ENCODE assay signal across 7 cellular contexts in the genomic region with DNA sequence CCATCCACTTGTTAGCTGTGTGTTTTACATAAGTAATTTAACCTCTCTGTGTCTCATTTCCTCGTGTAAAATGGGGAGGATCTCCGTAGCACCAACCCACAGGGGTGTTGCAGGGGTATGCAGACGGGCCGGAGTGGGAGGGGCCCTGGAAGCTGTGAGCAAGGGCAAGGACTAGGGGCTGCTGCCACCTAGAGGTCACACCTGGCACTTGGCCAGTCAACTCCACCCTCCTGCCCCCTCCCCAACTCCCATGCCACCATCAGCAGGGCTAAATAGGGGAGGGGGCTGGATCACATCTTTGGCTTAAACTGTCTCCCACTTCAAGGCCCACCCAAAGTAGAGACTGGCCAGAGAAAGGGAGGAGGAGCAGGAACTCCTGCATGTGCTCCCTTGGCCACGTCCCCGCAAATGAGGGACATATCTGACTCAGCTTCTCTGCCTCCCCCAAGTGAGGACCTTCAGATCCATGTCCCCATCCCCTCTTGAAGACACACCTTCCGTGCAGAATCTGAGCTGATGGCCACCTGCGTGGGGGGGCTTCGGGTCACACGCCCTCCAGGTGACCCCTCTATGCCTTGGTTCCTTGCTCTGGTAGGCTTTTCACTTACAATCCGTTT. TPM values are rescaled to one million over a fixed set of nuclear protein-coding genes. Genes with fewer than 3 reads are reported as not detected.
DNase-seq lines count a peak whose midpoint lies in the region; FAIRE-seq and TF ChIP-seq lines count a peak whose summit lies in the region.

No MANE protein-coding gene starts in this region.

- H3K9me3 Mint-ChIP-seq in progenitor cell of endocrine pancreas (ENCODE audit: low read depth): no peaks in the 10 kb centered on the region

- peak; percentile 75 for TF ChIP-seq RAD21 in Ishikawa (IDR thresholded peaks at IDR 0.05; ENCODE audit: low read depth)

- intact Hi-C loops in vagina (cut with DNase I): no loop called here

- FAIRE-seq in GM12892 (lab: Jason Lieb, UNC): peak; percentile 96

- H3K27ac Mint-ChIP-seq in progenitor cell of endocrine pancreas: no peak overlapping the region

- no peaks in the 10 kb centered on the region for H3K27me3 ChIP-seq in SJSA1 (replicated peaks)
- H3K27me3 ChIP-seq in vagina: no peaks in the 10 kb centered on the region

- peaks cover 26% of the 10 kb centered on the region for H3K27me3 Mint-ChIP-seq in progenitor cell of endocrine pancreas

- no peaks in the 10 kb centered on the region for H3K9me3 ChIP-seq in SJSA1 (replicated peaks)
- H3K9me3 ChIP-seq in vagina: no peaks in the 10 kb centered on the region

- H3K36me3 ChIP-seq in SJSA1 (peaks cover 70% of the 10 kb centered on the region), vagina (no peaks in the 10 kb centered on the region)

- H3K4me3 Mint-ChIP-seq in progenitor cell of endocrine pancreas (ENCODE audit: low read depth): no peak overlapping the region

- DNase-seq in GM12892 (ENCODE audit: insufficient read length) (peak; percentile 96), SJSA1 (ENCODE audit: low read depth in 1 of 2, low spot score in 2 of 2) (peak; percentile 91 to 94), activated gamma-delta T cell treated with Interleukin-2 at 50 U/mL for 16 hours (peak; percentile 71), globus pallidus (ENCODE audit: low spot score) (peak; percentile 53), progenitor cell of endocrine pancreas (ENCODE audit: low spot score, unreplicated experiment) (peak; percentile 69), vagina (ENCODE audit: extremely low spot score in 2 of 2) (no peak)

- H3K4me1 Mint-ChIP-seq in progenitor cell of endocrine pancreas (ENCODE audit: low read depth): peaks cover 5% of the 10 kb centered on the region

- no peak for TF ChIP-seq POLR2A in GM12892 (IDR thresholded peaks at IDR 0.05; ENCODE audit: low read depth, low read length)
- no peak for TF ChIP-seq POLR2A in vagina (IDR thresholded peaks at IDR 0.05)

- H3K36me3 Mint-ChIP-seq in progenitor cell of endocrine pancreas (ENCODE audit: insufficient read depth): no peaks in the 10 kb centered on the region

- H3K27ac ChIP-seq in SJSA1: peak overlapping the region; percentile 97
- peak overlapping the region; percentile 94 for H3K27ac ChIP-seq in vagina

- TF ChIP-seq EP300 in Ishikawa (IDR thresholded peaks at IDR 0.05; ENCODE audit: borderline replicate concordance): no peak

- H3K4me1 ChIP-seq in SJSA1 (replicated peaks) (peaks cover 94% of the 10 kb centered on the region), vagina (peaks cover 88% of the 10 kb centered on the region)

- TF ChIP-seq CTCF in progenitor cell of endocrine pancreas (IDR thresholded peaks at IDR 0.05; ENCODE audit: unreplicated experiment) (peak; percentile 96), vagina (IDR thresholded peaks at IDR 0.05) (peak in 2 of 3 experiments; percentile 40 to 52)

- peak overlapping the region; percentile 49 for H3K4me3 ChIP-seq in SJSA1
- H3K4me3 ChIP-seq in vagina: no peak overlapping the region

TF ChIP-seq in Ishikawa, 13 proteins besides CTCF, POLR2A, EP300 and RAD21:
- TF ChIP-seq TCF12 (IDR thresholded peaks at IDR 0.05; ENCODE audit: low read depth) (no peak), TEAD4 (IDR thresholded peaks at IDR 0.05) (no peak), CEBPB (IDR thresholded peaks at IDR 0.05) (no peak), ZBTB7A (IDR thresholded peaks at IDR 0.05; ENCODE audit: low read depth) (peak; percentile 68), TAF1 (IDR thresholded peaks at IDR 0.05; ENCODE audit: low read depth) (no peak), EGR1 (IDR thresholded peaks at IDR 0.05) (no peak), CREB1 (IDR thresholded peaks at IDR 0.05; ENCODE audit: low read depth) (no peak), REST (IDR thresholded peaks at IDR 0.05; ENCODE audit: low read depth) (no peak), NFIC (IDR thresholded peaks at IDR 0.05) (no peak), YY1 (IDR thresholded peaks at IDR 0.05; ENCODE audit: low read depth) (no peak), FOXM1 (IDR thresholded peaks at IDR 0.05; ENCODE audit: borderline replicate concordance, low read depth) (no peak)
- TF ChIP-seq, protein P1, sequence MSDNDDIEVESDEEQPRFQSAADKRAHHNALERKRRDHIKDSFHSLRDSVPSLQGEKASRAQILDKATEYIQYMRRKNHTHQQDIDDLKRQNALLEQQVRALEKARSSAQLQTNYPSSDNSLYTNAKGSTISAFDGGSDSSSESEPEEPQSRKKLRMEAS (IDR thresholded peaks at IDR 0.05): 0 out of 2 replicates have a peak, but pooled peaks have one; percentile 41
- TF ChIP-seq, protein P2, sequence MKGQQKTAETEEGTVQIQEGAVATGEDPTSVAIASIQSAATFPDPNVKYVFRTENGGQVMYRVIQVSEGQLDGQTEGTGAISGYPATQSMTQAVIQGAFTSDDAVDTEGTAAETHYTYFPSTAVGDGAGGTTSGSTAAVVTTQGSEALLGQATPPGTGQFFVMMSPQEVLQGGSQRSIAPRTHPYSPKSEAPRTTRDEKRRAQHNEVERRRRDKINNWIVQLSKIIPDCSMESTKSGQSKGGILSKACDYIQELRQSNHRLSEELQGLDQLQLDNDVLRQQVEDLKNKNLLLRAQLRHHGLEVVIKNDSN (IDR thresholded peaks at IDR 0.05): no peak
TF ChIP-seq in Ishikawa: peak in this region for 2.

RNA-seq across cellular contexts. Expression of gene CCDC9B, which starts 2.6 kb away (rescaled TPM):
- polyA plus RNA-seq in GM12892 (2012; ENCODE audit: missing spikeins): 0.08 TPM
- 29.5 and 39.0 TPM in 2 replicates for total RNA-seq in SJSA1 (2014; rRNA removed; shearing (Covaris generic))
- total RNA-seq in progenitor cell of endocrine pancreas (0.07 and 0.11 TPM in 2 replicates), vagina (16.0 TPM)

RNA-seq across cellular contexts. Expression of gene PHGR1, which starts 12.7 kb away (rescaled TPM):
- polyA plus RNA-seq in GM12892 (2012; ENCODE audit: missing spikeins): not detected
- total RNA-seq in SJSA1 (2014; rRNA removed; shearing (Covaris generic)): not detected in 2 replicates
- total RNA-seq in progenitor cell of endocrine pancreas (0.79 TPM in 1 of 2 replicates, not detected in the other), vagina (9.8 TPM)

RNA-seq across cellular contexts. Expression of gene INAFM2, which starts 14.7 kb away (rescaled TPM):
- polyA plus RNA-seq in GM12892 (2012; ENCODE audit: missing spikeins): 4.6 TPM
- 89.8 and 101 TPM in 2 replicates for total RNA-seq in SJSA1 (2014; rRNA removed; shearing (Covaris generic))
- total RNA-seq in progenitor cell of endocrine pancreas (12.9 and 14.9 TPM in 2 replicates), vagina (5.2 TPM)

RNA-seq across cellular contexts. Expression of gene DISP2, which starts 19.9 kb away (rescaled TPM):
- not detected for polyA plus RNA-seq in GM12892 (2012; ENCODE audit: missing spikeins)
- 0.21 and 0.28 TPM in 2 replicates for total RNA-seq in SJSA1 (2014; rRNA removed; shearing (Covaris generic))
- total RNA-seq in progenitor cell of endocrine pancreas (1.0 and 3.2 TPM in 2 replicates), vagina (0.74 TPM)

RNA-seq across cellular contexts. Expression of gene PLCB2, which starts 30.4 kb away (rescaled TPM):
- 8.8 TPM for polyA plus RNA-seq in GM12892 (2012; ENCODE audit: missing spikeins)
- total RNA-seq in SJSA1 (2014; rRNA removed; shearing (Covaris generic)): 34.8 and 61.9 TPM in 2 replicates
- total RNA-seq in progenitor cell of endocrine pancreas (2.5 and 2.8 TPM in 2 replicates), vagina (14.0 TPM)

Comparison
In these comparisons a context has a peak if more than half of its experiments do, and no peak if none do; other contexts are left out.
1. DNase-seq: peak in GM12892 (single experiment), SJSA1 (2 of 2), activated gamma-delta T cell treated with Interleukin-2 at 50 U/mL for 16 hours (single experiment), globus pallidus (single experiment) and progenitor cell of endocrine pancreas (single experiment); none in vagina (0 of 2).
2. RNA of gene CCDC9B, which starts 2.6 kb away (total RNA-seq): 29.5 to 39.0 TPM in SJSA1 and 16.0 TPM in vagina (single experiment); 0.07 to 0.11 TPM in progenitor cell of endocrine pancreas; every median in the first group is over 10 times any median in the second.